11 cellular contexts compared by ENCODE assay signal in the genomic region with DNA sequence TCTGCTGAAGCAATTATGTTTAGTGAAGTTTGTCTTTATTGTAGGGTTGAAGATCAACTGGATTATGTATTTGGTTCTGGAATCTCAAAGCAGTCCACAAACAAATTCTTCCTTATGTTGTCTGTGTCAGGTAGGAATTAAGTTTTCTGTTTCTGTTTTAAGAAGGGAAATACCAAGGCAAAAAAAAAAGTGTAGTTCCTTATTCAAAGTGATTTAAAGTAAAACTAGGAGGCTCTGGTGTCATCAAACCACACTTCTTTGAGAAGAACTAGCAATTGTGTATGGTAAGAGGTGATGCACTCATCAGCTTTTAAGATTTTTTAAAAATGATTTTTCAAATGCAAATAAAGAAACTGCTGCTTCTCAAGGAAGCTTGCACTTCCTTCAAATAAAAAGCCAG. TPM values are rescaled to one million over a fixed set of nuclear protein-coding genes. Genes with fewer than 3 reads are reported as not detected.
DNase-seq lines count a peak whose midpoint lies in the region; ATAC-seq and TF ChIP-seq lines count a peak whose summit lies in the region.
"Had no signal": no experiment of that assay in that cellular context is flagged by ENCODE, and none has a peak within 500 bp of the region (broad histone marks: within the 10 kb centered on the region; RNA-seq: fewer than 3 reads in every experiment).

No MANE protein-coding gene starts in this region.

- no peak for TF ChIP-seq CTCF in OCI-LY1 (IDR thresholded peaks at IDR 0.05; ENCODE audit: low read length)
- no peak for TF ChIP-seq CTCF in endothelial cell (IDR thresholded peaks at IDR 0.05; ENCODE audit: unreplicated experiment)

- no peaks in the 10 kb centered on the region for H3K9me3 ChIP-seq in OCI-LY1 (ENCODE audit: low read length)
- H3K9me3 ChIP-seq: gastrocnemius medialis had no signal

- no peaks in the 10 kb centered on the region for H3K9me2 ChIP-seq in OCI-LY1 (ENCODE audit: low read depth, low read length)

- peak overlapping the region; percentile 67 for H3K4me2 ChIP-seq in OCI-LY1 (ENCODE audit: low read length)

- no peaks in the 10 kb centered on the region for H3F3A ChIP-seq in OCI-LY1 (ENCODE audit: insufficient read depth, low read length)

- H3K27ac Mint-ChIP-seq in endothelial cell (ENCODE audit: unreplicated experiment), result no peak overlapping the region
- no peak overlapping the region for H3K27ac Mint-ChIP-seq in stimulated activated naive B cell treated with anti-CD40 and anti-IgM and Interleukin-4, amounts not matched to agents 10 μg/mL and 1 μg/mL and 100 μg/mL, for 72 hours

- H3K27ac ChIP-seq in OCI-LY1 (ENCODE audit: low read depth, low read length, poor library complexity, severe bottlenecking), result peak overlapping the region; percentile 20
- H3K27ac ChIP-seq in caudate nucleus (ENCODE audit: low read depth, low read length), result no peak overlapping the region
- H3K27ac ChIP-seq: gastrocnemius medialis had no signal

- H3K36me3 Mint-ChIP-seq in activated T-cell treated with anti-CD3 and anti-CD28 coated beads, Interleukin-2, amount 50 U/mL, for 4 hours (ENCODE audit: insufficient read depth), result peaks cover 8% of the 10 kb centered on the region
- H3K36me3 Mint-ChIP-seq in endothelial cell (ENCODE audit: low read depth, unreplicated experiment), result peaks cover 9% of the 10 kb centered on the region
- H3K36me3 Mint-ChIP-seq in stimulated activated naive B cell treated with anti-CD40 and anti-IgM and Interleukin-4, amounts not matched to agents 10 μg/mL and 1 μg/mL and 100 μg/mL, for 72 hours, result peaks cover 11 to 24% of the 10 kb centered on the region in 2 donors

- peak overlapping the region; percentile 74 for H3K4me3 ChIP-seq in OCI-LY1 (ENCODE audit: low read depth, low read length, poor library complexity, severe bottlenecking)

- DNase-seq in activated T-cell treated with anti-CD3 and anti-CD28 coated beads, Interleukin-2, amount 50 U/mL, for 4 hours, result no peak
- no peak for DNase-seq in activated T-cell treated with anti-CD3 and anti-CD28 coated beads, Interleukin-2, amount 50 U/mL, for 48 hours
- DNase-seq in endothelial cell (ENCODE audit: low spot score), result no peak
- no peak for DNase-seq in stimulated activated naive B cell treated with anti-CD40 and anti-IgM and Interleukin-4, amounts not matched to agents 10 μg/mL and 1 μg/mL and 100 μg/mL, for 72 hours
- DNase-seq in caudate nucleus (lab: John Stamatoyannopoulos, UW), result no peak
- DNase-seq in NCI-H748 (lab: John Stamatoyannopoulos, UW; ENCODE audit: unreplicated experiment), result no peak
- DNase-seq: gastrocnemius medialis, NCI-H1417 treated with DMSO at 0.1 percent for 48 hours, nucleus accumbens had no signal

- no peaks in the 10 kb centered on the region for H3K27me3 ChIP-seq in OCI-LY1 (ENCODE audit: insufficient read depth, low read length)
- H3K27me3 ChIP-seq: gastrocnemius medialis had no signal

- H2AFZ ChIP-seq in OCI-LY1 (ENCODE audit: low read length), result no peak overlapping the region

- H4K20me1 ChIP-seq in OCI-LY1 (ENCODE audit: insufficient read depth, low read length), result no peaks in the 10 kb centered on the region

- ATAC-seq in activated T-cell treated with anti-CD3 and anti-CD28 coated beads, Interleukin-2, amount 50 U/mL, for 4 hours, result no peak
- no peak for ATAC-seq in stimulated activated naive B cell treated with anti-CD40 and anti-IgM and Interleukin-4, amounts not matched to agents 10 μg/mL and 1 μg/mL and 100 μg/mL, for 72 hours (replicated peaks)
- ATAC-seq in GM19324 (IDR thresholded peaks at IDR 0.05; ENCODE audit: low FRiP score, unreplicated experiment), result no peak
- ATAC-seq: gastrocnemius medialis had no signal

- peaks cover 33% of the 10 kb centered on the region for H3K36me3 ChIP-seq in OCI-LY1 (ENCODE audit: insufficient read depth, low read length)

- peaks cover 29% of the 10 kb centered on the region for H3K79me2 ChIP-seq in OCI-LY1 (ENCODE audit: insufficient read depth, low read length)

- H3K4me3 Mint-ChIP-seq in activated T-cell treated with anti-CD3 and anti-CD28 coated beads, Interleukin-2, amount 50 U/mL, for 4 hours, result peak overlapping the region; percentile 1
- peak overlapping the region; percentile 16 for H3K4me3 Mint-ChIP-seq in endothelial cell (ENCODE audit: unreplicated experiment)
- peak overlapping the region; percentile 27 to 43 for H3K4me3 Mint-ChIP-seq in stimulated activated naive B cell treated with anti-CD40 and anti-IgM and Interleukin-4, amounts not matched to agents 10 μg/mL and 1 μg/mL and 100 μg/mL, for 72 hours

- no peaks in the 10 kb centered on the region for H3K27me3 Mint-ChIP-seq in activated T-cell treated with anti-CD3 and anti-CD28 coated beads, Interleukin-2, amount 50 U/mL, for 4 hours (ENCODE audit: low read depth)
- peaks cover 8% of the 10 kb centered on the region for H3K27me3 Mint-ChIP-seq in endothelial cell (ENCODE audit: unreplicated experiment)
- H3K27me3 Mint-ChIP-seq in stimulated activated naive B cell treated with anti-CD40 and anti-IgM and Interleukin-4, amounts not matched to agents 10 μg/mL and 1 μg/mL and 100 μg/mL, for 72 hours, result no peaks in the 10 kb centered on the region

- no peaks in the 10 kb centered on the region for H3K9me3 Mint-ChIP-seq in activated T-cell treated with anti-CD3 and anti-CD28 coated beads, Interleukin-2, amount 50 U/mL, for 4 hours
- H3K9me3 Mint-ChIP-seq in endothelial cell (ENCODE audit: unreplicated experiment), result no peaks in the 10 kb centered on the region
- no peaks in the 10 kb centered on the region for H3K9me3 Mint-ChIP-seq in stimulated activated naive B cell treated with anti-CD40 and anti-IgM and Interleukin-4, amounts not matched to agents 10 μg/mL and 1 μg/mL and 100 μg/mL, for 72 hours

- peak overlapping the region; percentile 81; the same call in 1 of the 2 replicates for H3K9ac ChIP-seq in OCI-LY1 (ENCODE audit: low read length)

- H3K4me1 ChIP-seq in OCI-LY1 (ENCODE audit: insufficient read depth, low read length, severe bottlenecking), result peaks cover 24% of the 10 kb centered on the region

- peaks cover 19% of the 10 kb centered on the region for H3K4me1 Mint-ChIP-seq in activated T-cell treated with anti-CD3 and anti-CD28 coated beads, Interleukin-2, amount 50 U/mL, for 4 hours (ENCODE audit: low read depth)
- H3K4me1 Mint-ChIP-seq in endothelial cell (ENCODE audit: unreplicated experiment), result peaks cover 21% of the 10 kb centered on the region
- peaks cover 13 to 28% of the 10 kb centered on the region in 2 donors for H3K4me1 Mint-ChIP-seq in stimulated activated naive B cell treated with anti-CD40 and anti-IgM and Interleukin-4, amounts not matched to agents 10 μg/mL and 1 μg/mL and 100 μg/mL, for 72 hours

RNA-seq across cellular contexts. Expression of gene FAM135A, which starts 1.9 kb away (rescaled TPM):
- 1 to 10 TPM; 3.0 to 3.5 (median 3.5) TPM for total RNA-seq in activated T-cell treated with anti-CD3 and anti-CD28 coated beads, Interleukin-2, amount 50 U/mL, for 4 hours
- total RNA-seq in endothelial cell (ENCODE audit: unreplicated experiment), result 31.2 TPM
